ENCODE assay signal across 1 cellular context in the genomic region with DNA sequence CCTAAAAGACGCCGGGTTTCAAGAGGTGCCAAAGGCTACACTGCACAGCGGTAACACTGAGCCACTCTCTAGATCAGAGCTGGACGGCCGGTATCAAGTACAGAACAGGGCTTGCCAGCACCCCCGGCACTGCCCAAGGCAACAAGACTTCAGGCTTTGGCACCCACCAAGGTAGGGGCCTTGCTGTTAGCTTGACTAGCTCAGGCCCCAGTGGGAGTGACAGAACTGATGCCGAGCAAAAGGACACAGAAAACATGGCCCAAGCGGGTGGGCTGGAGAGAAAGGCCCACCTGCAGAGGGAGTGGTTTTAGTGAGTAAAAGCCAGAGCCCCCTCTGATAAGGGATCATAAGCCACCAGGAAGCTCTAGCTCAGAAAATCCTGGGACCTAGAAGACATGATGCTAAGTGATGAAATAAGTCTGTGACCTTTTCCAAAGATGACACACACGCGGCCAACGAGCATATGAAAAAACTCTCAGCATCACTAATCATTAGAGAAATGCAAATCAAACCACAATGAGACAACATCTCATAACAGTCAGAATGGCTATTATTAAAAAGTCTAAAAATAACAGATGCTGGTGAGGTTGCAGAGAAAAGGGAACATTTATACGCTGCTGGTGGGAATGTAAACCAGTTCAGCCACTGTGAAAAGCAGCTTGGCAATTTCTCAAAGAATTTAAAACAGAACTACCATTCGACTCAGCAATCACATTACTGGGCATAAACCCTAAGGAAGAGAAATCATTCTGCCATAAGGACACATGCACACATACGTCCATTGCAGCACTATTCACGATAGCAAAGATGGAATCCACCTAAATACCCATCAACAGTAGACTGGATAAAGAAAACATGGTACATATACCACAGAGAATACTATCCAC.
TF ChIP-seq lines count a peak whose summit lies in the region.

No MANE protein-coding gene starts in this region.

TF ChIP-seq in SK-N-SH treated with all-trans-retinoic acid at 6 μM for 48 hours, 23 proteins besides CTCF, POLR2A, EP300 and RAD21 (continued from another document):
- TF ChIP-seq TSHZ2 (CRISPR knock-in tag; IDR thresholded peaks at IDR 0.05): no peak
- no peak for TF ChIP-seq ZC3H10 (CRISPR knock-in tag; IDR thresholded peaks at IDR 0.05)
- TF ChIP-seq RARB (CRISPR knock-in tag; IDR thresholded peaks at IDR 0.05): no peak
- no peak for TF ChIP-seq CSRNP3 (CRISPR knock-in tag; IDR thresholded peaks at IDR 0.05)
- TF ChIP-seq ESRRG (CRISPR knock-in tag; IDR thresholded peaks at IDR 0.05): no peak
- TF ChIP-seq ZFP3 (CRISPR knock-in tag; IDR thresholded peaks at IDR 0.05): no peak
- no peak for TF ChIP-seq BACH2 (CRISPR knock-in tag; IDR thresholded peaks at IDR 0.05; ENCODE audit: borderline replicate concordance)
- no peak for TF ChIP-seq ISL1 (CRISPR knock-in tag; IDR thresholded peaks at IDR 0.05)
- no peak for TF ChIP-seq ZNF565 (CRISPR knock-in tag; conservative IDR thresholded peaks at IDR 0.05; ENCODE audit: low read depth)
- no peak for TF ChIP-seq ZFP30 (CRISPR knock-in tag; IDR thresholded peaks at IDR 0.05)
- no peak for TF ChIP-seq CSDC2 (CRISPR knock-in tag; IDR thresholded peaks at IDR 0.05)
- TF ChIP-seq, protein P1, sequence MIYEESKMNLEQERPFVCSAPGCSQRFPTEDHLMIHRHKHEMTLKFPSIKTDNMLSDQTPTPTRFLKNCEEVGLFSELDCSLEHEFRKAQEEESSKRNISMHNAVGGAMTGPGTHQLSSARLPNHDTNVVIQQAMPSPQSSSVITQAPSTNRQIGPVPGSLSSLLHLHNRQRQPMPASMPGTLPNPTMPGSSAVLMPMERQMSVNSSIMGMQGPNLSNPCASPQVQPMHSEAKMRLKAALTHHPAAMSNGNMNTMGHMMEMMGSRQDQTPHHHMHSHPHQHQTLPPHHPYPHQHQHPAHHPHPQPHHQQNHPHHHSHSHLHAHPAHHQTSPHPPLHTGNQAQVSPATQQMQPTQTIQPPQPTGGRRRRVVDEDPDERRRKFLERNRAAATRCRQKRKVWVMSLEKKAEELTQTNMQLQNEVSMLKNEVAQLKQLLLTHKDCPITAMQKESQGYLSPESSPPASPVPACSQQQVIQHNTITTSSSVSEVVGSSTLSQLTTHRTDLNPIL (CRISPR knock-in tag; IDR thresholded peaks at IDR 0.05; ENCODE audit: low read depth): no peak
- no peak for TF ChIP-seq ARNTL (CRISPR knock-in tag; IDR thresholded peaks at IDR 0.05; ENCODE audit: borderline replicate concordance, low read depth)
